ENCODE assay signal across 9 cellular contexts in the genomic region with DNA sequence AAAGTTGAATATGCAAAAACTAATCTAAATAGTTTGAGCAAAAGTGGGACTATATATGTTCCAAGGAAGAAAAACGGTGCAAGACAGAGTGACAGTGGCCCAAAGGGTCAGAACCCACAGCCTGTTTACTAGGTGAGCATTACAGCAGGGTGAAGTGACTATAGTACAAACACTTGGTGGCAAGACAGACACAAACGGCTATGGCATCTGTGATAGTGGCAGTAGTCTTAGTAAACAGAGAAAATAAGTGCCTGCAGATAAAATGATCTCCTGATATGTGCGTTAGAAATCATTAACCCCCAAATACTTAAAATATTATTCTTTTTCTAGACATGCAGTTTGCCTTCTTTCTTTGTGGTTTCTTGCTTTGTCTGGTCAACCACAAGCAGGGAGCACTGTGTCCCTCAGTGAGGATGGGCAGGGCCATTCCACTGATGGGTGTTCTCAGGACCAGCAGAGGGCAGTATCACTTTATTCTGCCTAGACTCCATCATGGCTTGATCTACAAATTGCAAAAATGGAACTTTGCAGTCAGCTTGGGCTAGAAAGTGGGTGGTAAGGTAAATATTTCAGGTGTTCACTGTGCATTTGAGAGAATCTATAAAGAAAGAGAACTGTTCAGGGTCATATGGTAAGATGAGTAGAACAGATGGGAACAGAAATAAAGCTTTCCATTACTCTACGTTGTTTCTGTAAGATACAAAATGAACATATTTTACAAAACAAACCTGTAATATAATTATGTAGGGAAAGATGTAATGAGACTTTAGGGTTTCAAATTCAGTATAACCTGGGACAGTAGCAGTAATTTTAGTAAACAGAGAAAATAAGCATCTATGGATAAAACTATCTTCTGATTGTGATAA.
DNase-seq lines count a peak whose midpoint lies in the region; ATAC-seq and TF ChIP-seq lines count a peak whose summit lies in the region.
"Had no signal": no experiment of that assay in that cellular context is flagged by ENCODE, and none has a peak within 500 bp of the region (broad histone marks: within the 10 kb centered on the region; RNA-seq: fewer than 3 reads in every experiment).

No MANE protein-coding gene starts in this region.

- no peaks in the 10 kb centered on the region for H3K9me3 Mint-ChIP-seq in stimulated activated naive CD8-positive, alpha-beta T cell treated with anti-CD3 and anti-CD28 coated beads, Interleukin-15, amount 100 ng/mL, for 72 hours
- H3K9me3 Mint-ChIP-seq: IgD-negative memory B cell had no signal

- TF ChIP-seq CTCF in AG09319 (IDR thresholded peaks at IDR 0.05; ENCODE audit: low read depth, low read length) (peak; percentile 43), WI38 (IDR thresholded peaks at IDR 0.05; ENCODE audit: low read depth, low read length) (peak; percentile 68)

- DNase-seq in AG09319 (ENCODE audit: extremely low read depth, low read depth) (no peak), NCI-H2107 treated with DMSO at 0.1 percent for 48 hours (lab: John Stamatoyannopoulos, UW; ENCODE audit: unreplicated experiment) (peak; percentile 30), dermis microvascular lymphatic vessel endothelial cell (ENCODE audit: low read depth in 2 of 2) (peak; percentile 69 to 72), medulla oblongata (ENCODE audit: extremely low spot score) (peak; percentile 79)
- peak; percentile 30 to 45 for DNase-seq in stimulated activated naive CD8-positive, alpha-beta T cell treated with anti-CD3 and anti-CD28 coated beads, Interleukin-15, amount 100 ng/mL, for 72 hours

- peaks cover 36% of the 10 kb centered on the region for H3K4me1 Mint-ChIP-seq in stimulated activated naive CD8-positive, alpha-beta T cell treated with anti-CD3 and anti-CD28 coated beads, Interleukin-15, amount 100 ng/mL, for 72 hours

- H3K27ac Mint-ChIP-seq in stimulated activated naive CD8-positive, alpha-beta T cell treated with anti-CD3 and anti-CD28 coated beads, Interleukin-15, amount 100 ng/mL, for 72 hours = no peak overlapping the region

- H3K27me3 Mint-ChIP-seq in stimulated activated naive CD8-positive, alpha-beta T cell treated with anti-CD3 and anti-CD28 coated beads, Interleukin-15, amount 100 ng/mL, for 72 hours = no peaks in the 10 kb centered on the region
- H3K27me3 Mint-ChIP-seq: IgD-negative memory B cell had no signal

- ATAC-seq in GM18511 (IDR thresholded peaks at IDR 0.05; ENCODE audit: unreplicated experiment) (peak; percentile 91), HG02973 (IDR thresholded peaks at IDR 0.05; ENCODE audit: unreplicated experiment) (peak; percentile 84)
- peak; percentile 66 for ATAC-seq in stimulated activated naive CD8-positive, alpha-beta T cell treated with anti-CD3 and anti-CD28 coated beads, Interleukin-15, amount 100 ng/mL, for 72 hours

- no peak overlapping the region for H3K4me3 ChIP-seq in WI38 (ENCODE audit: low read depth, low read length)

- no peak overlapping the region for H3K4me3 Mint-ChIP-seq in stimulated activated naive CD8-positive, alpha-beta T cell treated with anti-CD3 and anti-CD28 coated beads, Interleukin-15, amount 100 ng/mL, for 72 hours
